Comparison of ENCODE assay signal across 26 cellular contexts in genomic region chr1:11817192-11817591, GRCh38. TPM values are rescaled to one million over a fixed set of nuclear protein-coding genes. Genes with fewer than 3 reads are reported as not detected.
"Had no signal": no experiment of that assay in that cellular context is flagged by ENCODE, and none has a peak within 500 bp of the region (broad histone marks: within the 10 kb centered on the region; RNA-seq: fewer than 3 reads in every experiment).

No MANE protein-coding gene starts in this region.

- H3K36me3 ChIP-seq: ovary had no signal

- DNase-seq: colonic mucosa; dermis blood vessel endothelial cell; foreskin melanocyte; head of caudate nucleus; kidney; left cardiac atrium; left ventricle myocardium superior; mesenchymal stem cell; naive thymus-derived CD8-positive, alpha-beta T cell; nucleus accumbens; ovary; right cardiac atrium; stimulated activated CD4-positive, alpha-beta T cell treated with anti-CD3 and anti-CD28 coated beads, Interleukin-2, amount 100 ng/mL, for 24 hours; stimulated activated CD4-positive, alpha-beta T cell treated with anti-CD3 and anti-CD28 coated beads, Interleukin-4, amount 100 ng/mL, for 4 hours; stimulated activated naive CD4-positive, alpha-beta T cell; stomach; substantia nigra; transverse colon had no signal

- H3K9me3 ChIP-seq: colonic mucosa, ovary, stomach, thoracic aorta, transverse colon had no signal

- H3K27me3 Mint-ChIP-seq: naive thymus-derived CD8-positive, alpha-beta T cell had no signal

- H3K27me3 ChIP-seq: colonic mucosa, hepatocyte, neural progenitor cell, ovary, stomach, transverse colon had no signal

- H3K4me3 ChIP-seq: colonic mucosa, hepatocyte, lung, neural progenitor cell, ovary, stomach, thoracic aorta, transverse colon had no signal

- H3K27ac ChIP-seq: colonic mucosa, hepatocyte, neural progenitor cell, ovary, stomach, thoracic aorta, transverse colon had no signal

- H3K27ac Mint-ChIP-seq: neural progenitor cell had no signal

- H3K4me1 ChIP-seq: colonic mucosa, neural progenitor cell, stomach had no signal

- H3K9me3 Mint-ChIP-seq: naive thymus-derived CD8-positive, alpha-beta T cell; neural progenitor cell had no signal

- H3K4me2 ChIP-seq: hepatocyte, neural progenitor cell had no signal

- ATAC-seq: left cardiac atrium; left ventricle myocardium superior; naive thymus-derived CD8-positive, alpha-beta T cell; right cardiac atrium had no signal

- H3K4me3 Mint-ChIP-seq: naive thymus-derived CD8-positive, alpha-beta T cell had no signal

- H3K4me1 Mint-ChIP-seq: neural progenitor cell had no signal

- H3K9ac ChIP-seq: neural progenitor cell had no signal

RNA-seq across cellular contexts. Expression of gene NPPA, which starts 30.4 kb away (rescaled TPM):
- total RNA-seq: dermis blood vessel endothelial cell; endothelial cell of umbilical vein; hepatocyte; naive thymus-derived CD8-positive, alpha-beta T cell; thoracic aorta; transverse colon; urinary bladder had no signal
- polyA plus RNA-seq: endothelial cell of umbilical vein; naive thymus-derived CD8-positive, alpha-beta T cell had no signal

RNA-seq across cellular contexts. Expression of gene NPPB, which starts 41.6 kb away (rescaled TPM):
- total RNA-seq: cerebellum; colonic mucosa; dermis blood vessel endothelial cell; endothelial cell of umbilical vein; kidney; left ventricle myocardium superior; naive thymus-derived CD8-positive, alpha-beta T cell; ovary; posterior vena cava; thoracic aorta; transverse colon; urinary bladder had no signal
- polyA plus RNA-seq: endothelial cell of umbilical vein; naive thymus-derived CD8-positive, alpha-beta T cell; urinary bladder had no signal

RNA-seq across cellular contexts. Expression of gene C1orf167, which starts 55.2 kb away (rescaled TPM):
- total RNA-seq: cerebellum; colonic mucosa; dermis blood vessel endothelial cell; endothelial cell of umbilical vein; hepatocyte; naive thymus-derived CD8-positive, alpha-beta T cell had no signal
- polyA plus RNA-seq: endothelial cell of umbilical vein; naive thymus-derived CD8-positive, alpha-beta T cell had no signal
